11 cellular contexts compared by ENCODE assay signal in the genomic region with DNA sequence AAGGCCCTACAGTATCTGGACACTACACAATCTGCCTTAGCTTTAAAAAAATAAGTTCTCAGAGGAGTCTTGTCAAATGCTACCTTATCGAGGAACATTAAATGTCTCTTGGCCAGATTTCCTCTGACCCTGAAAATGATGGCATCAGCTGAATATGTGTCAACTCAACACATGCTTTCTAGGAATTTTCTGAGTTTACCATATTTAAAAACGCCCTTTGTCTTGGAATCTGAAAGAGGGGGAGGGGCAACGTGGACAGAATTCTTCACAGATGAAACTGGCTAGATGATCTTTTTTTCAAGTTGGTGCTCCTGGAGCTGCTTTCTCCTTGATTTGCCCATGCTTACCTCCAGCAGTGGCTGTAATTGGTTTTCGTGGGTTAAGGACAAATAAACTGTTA. TPM values are rescaled to one million over a fixed set of nuclear protein-coding genes. Genes with fewer than 3 reads are reported as not detected.
A peak's percentile ranks its signal among the peaks of the same experiment; 100 is the strongest.
DNase-seq lines count a peak whose midpoint lies in the region; ATAC-seq, FAIRE-seq and TF ChIP-seq lines count a peak whose summit lies in the region.
"Had no signal": no experiment of that assay in that cellular context is flagged by ENCODE, and none has a peak within 500 bp of the region (broad histone marks: within the 10 kb centered on the region; RNA-seq: fewer than 3 reads in every experiment).

No MANE protein-coding gene starts in this region.

- no peaks in the 10 kb centered on the region for H3K36me3 ChIP-seq in breast epithelium
- H3K36me3 ChIP-seq in adipocyte (ENCODE audit: control insufficient read depth, insufficient read depth, low read length, severe bottlenecking), result no peaks in the 10 kb centered on the region
- peaks cover 0 to 2% of the 10 kb centered on the region in 2 experiments for H3K36me3 ChIP-seq in keratinocyte (ENCODE audit: control insufficient read depth in 2 of 2, extremely low read depth in 1 of 2, insufficient read depth in 2 of 2, low read length in 2 of 2)
- no peaks in the 10 kb centered on the region for H3K36me3 ChIP-seq in thoracic aorta
- H3K36me3 ChIP-seq: prostate gland had no signal

- POLR2A ChIA-PET in MCF 10A (lab: Yijun Ruan, JAX), result interaction anchor here (0.5 to 3.7 kb wide), 12 partner anchors 8 to 1356 kb away, joined by 3 to 17 read pairs (median 4); no protein-coding TSS in a partner anchor

- TF ChIP-seq POLR2A in breast epithelium (IDR thresholded peaks at IDR 0.05), result no peak

- peaks cover 5% of the 10 kb centered on the region for H3K4me1 Mint-ChIP-seq in MCF 10A (ENCODE audit: insufficient read depth, unreplicated experiment)

- no peak for FAIRE-seq in keratinocyte (lab: Jason Lieb, UNC)

- peak overlapping the region; percentile 88 for H3K4me2 ChIP-seq in keratinocyte (ENCODE audit: control insufficient read depth, extremely low read depth, insufficient read depth, low read depth, low read length)

- H3K36me3 Mint-ChIP-seq in MCF 10A (ENCODE audit: insufficient read depth, unreplicated experiment), result no peaks in the 10 kb centered on the region

- H3K79me2 ChIP-seq in keratinocyte (ENCODE audit: control insufficient read depth, insufficient read depth, low read length), result peaks cover 46% of the 10 kb centered on the region

- no peak overlapping the region for H2AFZ ChIP-seq in keratinocyte (ENCODE audit: control insufficient read depth, low read length)

- dilution Hi-C loops in keratinocyte (cut with MboI; ENCODE audit: extremely low pct_ligation_motif_present, low sequenced_read_pairs), result no loop called here

- peak overlapping the region; percentile 89 for H3K9ac ChIP-seq in adipocyte (ENCODE audit: low read length)
- H3K9ac ChIP-seq in keratinocyte (ENCODE audit: control insufficient read depth, extremely low read depth, insufficient read depth, low read length), result no peak overlapping the region

- no peak for ATAC-seq in thoracic aorta (ENCODE audit: insufficient number of reproducible peaks, low FRiP score, low read depth)
- ATAC-seq: CD8-positive, alpha-beta T cell; stimulated activated naive CD8-positive, alpha-beta T cell treated with anti-CD3 and anti-CD28 coated beads, Interleukin-15, amount 100 ng/mL, for 72 hours had no signal

- CTCF ChIA-PET in MCF 10A (lab: Yijun Ruan, JAX), result interaction anchor here (0.5 to 1.2 kb wide), 8 partner anchors 11 to 445 kb away, joined by 3 to 6 read pairs (median 4); no protein-coding TSS in a partner anchor

- no peaks in the 10 kb centered on the region for H3K27me3 ChIP-seq in breast epithelium
- H3K27me3 ChIP-seq in adipocyte (replicated peaks; ENCODE audit: control insufficient read depth, insufficient read depth, low read length), result no peaks in the 10 kb centered on the region
- H3K27me3 ChIP-seq in keratinocyte (ENCODE audit: control insufficient read depth, extremely low read depth, insufficient read depth, low read length), result no peaks in the 10 kb centered on the region
- H3K27me3 ChIP-seq in thoracic aorta (replicated peaks; ENCODE audit: insufficient read depth), result no peaks in the 10 kb centered on the region

- no peak overlapping the region for H3K27ac Mint-ChIP-seq in MCF 10A (ENCODE audit: low read depth, unreplicated experiment)
- H3K27ac Mint-ChIP-seq: CD8-positive, alpha-beta T cell; stimulated activated naive CD8-positive, alpha-beta T cell treated with anti-CD3 and anti-CD28 coated beads, Interleukin-15, amount 100 ng/mL, for 72 hours had no signal

- DNase-seq in breast epithelium (ENCODE audit: low spot score in 2 of 2) (peak in 1 of 2 donors; percentile 12), MCF 10A (ENCODE audit: unreplicated experiment) (no peak), adipocyte (ENCODE audit: low read depth) (peak; percentile 18), keratinocyte (ENCODE audit: low read depth, low spot score) (no peak), thoracic aorta (ENCODE audit: low spot score) (no peak), anterior cingulate cortex (lab: John Stamatoyannopoulos, UW) (no peak), SKM-1 (lab: John Stamatoyannopoulos, UW; ENCODE audit: unreplicated experiment) (no peak)
- DNase-seq in activated CD4-positive, CD25-positive, alpha-beta regulatory T cell (lab: John Stamatoyannopoulos, UW), result no peak
- DNase-seq: CD8-positive, alpha-beta T cell; stimulated activated naive CD8-positive, alpha-beta T cell treated with anti-CD3 and anti-CD28 coated beads, Interleukin-15, amount 100 ng/mL, for 72 hours had no signal

- H3K9me3 ChIP-seq in breast epithelium (peaks cover 0 to 3% of the 10 kb centered on the region in 2 donors), adipocyte (ENCODE audit: control insufficient read depth, low read length) (no peaks in the 10 kb centered on the region), keratinocyte (ENCODE audit: control insufficient read depth, low read depth, low read length) (no peaks in the 10 kb centered on the region), thoracic aorta (no peaks in the 10 kb centered on the region)
- H3K9me3 ChIP-seq: prostate gland had no signal

- intact Hi-C loops in breast epithelium (cut with DNase I; ENCODE audit: low total_unique reads) (no loop called here), MCF 10A (cut with micrococcal nuclease) (loop anchor here (5.0 to 10.0 kb wide), 7 partner anchors 144 to 1576 kb away; no protein-coding TSS in a partner anchor)

- H3K27ac ChIP-seq in breast epithelium (peak overlapping the region in 1 of 2 donors; percentile 97), keratinocyte (ENCODE audit: control insufficient read depth, insufficient read depth, low read length) (no peak overlapping the region), thoracic aorta (no peak overlapping the region)

- no peaks in the 10 kb centered on the region for H3K9me1 ChIP-seq in keratinocyte (ENCODE audit: control insufficient read depth, extremely low read depth, insufficient read depth, low read length)

- no peak overlapping the region for H3K4me3 Mint-ChIP-seq in MCF 10A (ENCODE audit: unreplicated experiment)

- H4K20me1 ChIP-seq in keratinocyte (ENCODE audit: control insufficient read depth, extremely low read depth, insufficient read depth, low read length), result no peaks in the 10 kb centered on the region

- H3K4me3 ChIP-seq in breast epithelium (peak overlapping the region; percentile 71 to 88 (median 82)), adipocyte (ENCODE audit: low read length) (peak overlapping the region; percentile 94), keratinocyte (ENCODE audit: control insufficient read depth in 2 of 3, extremely low read depth in 1 of 3, insufficient read depth in 2 of 3, low read depth in 1 of 3, low read length in 3 of 3) (peak overlapping the region in 1 of 3 experiments; percentile 98), thoracic aorta (peak overlapping the region; percentile 95)

- H3K9me3 Mint-ChIP-seq in MCF 10A (ENCODE audit: unreplicated experiment), result no peaks in the 10 kb centered on the region
- H3K9me3 Mint-ChIP-seq: CD8-positive, alpha-beta T cell; stimulated activated naive CD8-positive, alpha-beta T cell treated with anti-CD3 and anti-CD28 coated beads, Interleukin-15, amount 100 ng/mL, for 72 hours had no signal

- peaks cover 0 to 8% of the 10 kb centered on the region in 2 donors for H3K4me1 ChIP-seq in breast epithelium
- H3K4me1 ChIP-seq in adipocyte (ENCODE audit: control insufficient read depth, insufficient read depth, low read length), result peaks cover 11% of the 10 kb centered on the region
- H3K4me1 ChIP-seq in keratinocyte (ENCODE audit: control insufficient read depth, extremely low read depth, insufficient read depth, low read length), result peaks cover 11% of the 10 kb centered on the region
- peaks cover 0 to 16% of the 10 kb centered on the region in 2 donors for H3K4me1 ChIP-seq in thoracic aorta (ENCODE audit: control insufficient read depth in 1 of 2, low read depth in 2 of 2)
- H3K4me1 ChIP-seq: prostate gland had no signal

- H3K27me3 Mint-ChIP-seq in MCF 10A (ENCODE audit: insufficient read depth, unreplicated experiment), result no peaks in the 10 kb centered on the region

- no TSS peak for BruUV-seq in MCF 10A (replicated peaks; lab: Mats Ljungman, UMichigan)

- TF ChIP-seq CTCF in breast epithelium (IDR thresholded peaks at IDR 0.05) (no peak), MCF 10A (IDR thresholded peaks at IDR 0.05; ENCODE audit: unreplicated experiment) (no peak), keratinocyte (optimal IDR thresholded peaks at IDR 0.05 in 1 of 3, IDR thresholded peaks at IDR 0.05 in 1 of 3, conservative IDR thresholded peaks at IDR 0.05 in 1 of 3; ENCODE audit: extremely low read depth in 1 of 3, insufficient read depth in 2 of 3, low read length in 3 of 3) (no peak), thoracic aorta (IDR thresholded peaks at IDR 0.05) (no peak)

RNA-seq across cellular contexts. Expression of gene SOX4, which starts 5.1 kb away (rescaled TPM):
- 10 to 100 TPM; 18.2 to 71.0 (median 48.8) TPM for total RNA-seq in breast epithelium
- 12.8 and 12.9 TPM in 2 replicates for total RNA-seq in MCF 10A (2022)
- 12.8 to 16.3 TPM (median 14.6 TPM) in 3 replicates for polyA plus RNA-seq in keratinocyte
- polyA plus RNA-seq in keratinocyte (2011; ENCODE audit: low read depth), result 9.5 TPM
- polyA plus RNA-seq in keratinocyte (2011; cell fraction: cytosol; rRNA removed), result 7.5 and 9.3 TPM in 2 replicates
- 27.7 and 29.9 TPM in 2 replicates for polyA plus RNA-seq in keratinocyte (2011; cell fraction: nucleus; rRNA removed)
- polyA plus RNA-seq in keratinocyte (2012; ENCODE audit: low replicate concordance), result 19.0 and 25.6 TPM in 2 replicates
- polyA minus RNA-seq in keratinocyte, result 9.4 to 13.8 TPM (median 10.9 TPM) in 3 replicates
- 19.6 TPM for polyA minus RNA-seq in keratinocyte (2011; cell fraction: cytosol; rRNA and poly(A)+ RNA removed)
- polyA minus RNA-seq in keratinocyte (2011; cell fraction: nucleus; rRNA and poly(A)+ RNA removed), result 30.8 and 36.2 TPM in 2 replicates
- total RNA-seq in thoracic aorta, result 10 to 100 TPM in 1 of 2 donors, 1 to 10 TPM in 1; 5.6 to 22.1 TPM
